ENCODE assay signal across 1 cellular context in the genomic region with DNA sequence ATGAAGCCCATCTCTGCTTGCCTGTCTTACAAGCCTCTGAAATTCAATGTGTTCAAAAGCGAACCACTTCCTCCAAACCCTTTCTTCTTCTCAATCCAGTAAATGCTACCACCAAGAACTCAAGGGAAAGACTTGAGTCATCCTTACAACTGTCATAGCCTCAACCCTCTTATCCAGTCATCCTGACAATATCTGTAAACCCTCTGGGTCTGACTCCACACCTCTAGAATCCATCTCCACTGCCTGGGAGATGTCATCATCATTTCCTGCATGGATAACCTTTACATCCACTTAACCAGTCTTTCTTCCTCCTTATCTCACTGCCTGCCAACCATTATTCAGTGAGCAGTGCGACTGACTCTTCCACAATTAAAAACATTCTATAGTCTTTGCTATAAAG.
A peak's percentile ranks its signal among the peaks of the same experiment; 100 is the strongest.
TF ChIP-seq lines count a peak whose summit lies in the region.

No MANE protein-coding gene starts in this region.

TF ChIP-seq in K562, 482 proteins besides CTCF, POLR2A, EP300 and RAD21 (continued from another document):
- TF ChIP-seq EHMT2 (IDR thresholded peaks at IDR 0.05): no peak
- peak; percentile 8 for TF ChIP-seq MEIS2 (IDR thresholded peaks at IDR 0.05; ENCODE audit: partially characterized antibody)
- no peak for TF ChIP-seq RBM25 (IDR thresholded peaks at IDR 0.05; ENCODE audit: low read depth, low read length, severe bottlenecking)
- no peak for TF ChIP-seq COPS2 (conservative IDR thresholded peaks at IDR 0.05)
- TF ChIP-seq ZBTB17 (CRISPR knock-in tag; IDR thresholded peaks at IDR 0.05): peak; percentile 85
- TF ChIP-seq CEBPG (CRISPR knock-in tag; IDR thresholded peaks at IDR 0.05): no peak
- TF ChIP-seq CEBPG (tag; conservative IDR thresholded peaks at IDR 0.05 in 1 of 2, IDR thresholded peaks at IDR 0.05 in 1 of 2): peak in 1 of 2 experiments; percentile 94; a peak in 2 of 4 replicates
- TF ChIP-seq JUND (IDR thresholded peaks at IDR 0.05; ENCODE audit: borderline replicate concordance, low read depth, low read length): peak; percentile 45; the same call in 1 of the 2 replicates
- TF ChIP-seq JUND (tag; IDR thresholded peaks at IDR 0.05; ENCODE audit: borderline replicate concordance, low read depth, low read length): peak; percentile 70; the same call in 2 of the 3 replicates
- 0 out of 2 replicates have a peak, but pooled peaks have one; percentile 26 for TF ChIP-seq SOX6 (IDR thresholded peaks at IDR 0.05)
- TF ChIP-seq, protein P1, sequence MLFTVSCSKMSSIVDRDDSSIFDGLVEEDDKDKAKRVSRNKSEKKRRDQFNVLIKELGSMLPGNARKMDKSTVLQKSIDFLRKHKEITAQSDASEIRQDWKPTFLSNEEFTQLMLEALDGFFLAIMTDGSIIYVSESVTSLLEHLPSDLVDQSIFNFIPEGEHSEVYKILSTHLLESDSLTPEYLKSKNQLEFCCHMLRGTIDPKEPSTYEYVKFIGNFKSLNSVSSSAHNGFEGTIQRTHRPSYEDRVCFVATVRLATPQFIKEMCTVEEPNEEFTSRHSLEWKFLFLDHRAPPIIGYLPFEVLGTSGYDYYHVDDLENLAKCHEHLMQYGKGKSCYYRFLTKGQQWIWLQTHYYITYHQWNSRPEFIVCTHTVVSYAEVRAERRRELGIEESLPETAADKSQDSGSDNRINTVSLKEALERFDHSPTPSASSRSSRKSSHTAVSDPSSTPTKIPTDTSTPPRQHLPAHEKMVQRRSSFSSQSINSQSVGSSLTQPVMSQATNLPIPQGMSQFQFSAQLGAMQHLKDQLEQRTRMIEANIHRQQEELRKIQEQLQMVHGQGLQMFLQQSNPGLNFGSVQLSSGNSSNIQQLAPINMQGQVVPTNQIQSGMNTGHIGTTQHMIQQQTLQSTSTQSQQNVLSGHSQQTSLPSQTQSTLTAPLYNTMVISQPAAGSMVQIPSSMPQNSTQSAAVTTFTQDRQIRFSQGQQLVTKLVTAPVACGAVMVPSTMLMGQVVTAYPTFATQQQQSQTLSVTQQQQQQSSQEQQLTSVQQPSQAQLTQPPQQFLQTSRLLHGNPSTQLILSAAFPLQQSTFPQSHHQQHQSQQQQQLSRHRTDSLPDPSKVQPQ (CRISPR knock-in tag; IDR thresholded peaks at IDR 0.05; ENCODE audit: borderline replicate concordance): no peak
- TF ChIP-seq TCFL5 (CRISPR knock-in tag; conservative IDR thresholded peaks at IDR 0.05): no peak
- TF ChIP-seq, protein P2, sequence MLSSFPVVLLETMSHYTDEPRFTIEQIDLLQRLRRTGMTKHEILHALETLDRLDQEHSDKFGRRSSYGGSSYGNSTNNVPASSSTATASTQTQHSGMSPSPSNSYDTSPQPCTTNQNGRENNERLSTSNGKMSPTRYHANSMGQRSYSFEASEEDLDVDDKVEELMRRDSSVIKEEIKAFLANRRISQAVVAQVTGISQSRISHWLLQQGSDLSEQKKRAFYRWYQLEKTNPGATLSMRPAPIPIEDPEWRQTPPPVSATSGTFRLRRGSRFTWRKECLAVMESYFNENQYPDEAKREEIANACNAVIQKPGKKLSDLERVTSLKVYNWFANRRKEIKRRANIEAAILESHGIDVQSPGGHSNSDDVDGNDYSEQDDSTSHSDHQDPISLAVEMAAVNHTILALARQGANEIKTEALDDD (IDR thresholded peaks at IDR 0.05): peak; percentile 82; the same call in 1 of the 2 replicates
- TF ChIP-seq, protein P3, sequence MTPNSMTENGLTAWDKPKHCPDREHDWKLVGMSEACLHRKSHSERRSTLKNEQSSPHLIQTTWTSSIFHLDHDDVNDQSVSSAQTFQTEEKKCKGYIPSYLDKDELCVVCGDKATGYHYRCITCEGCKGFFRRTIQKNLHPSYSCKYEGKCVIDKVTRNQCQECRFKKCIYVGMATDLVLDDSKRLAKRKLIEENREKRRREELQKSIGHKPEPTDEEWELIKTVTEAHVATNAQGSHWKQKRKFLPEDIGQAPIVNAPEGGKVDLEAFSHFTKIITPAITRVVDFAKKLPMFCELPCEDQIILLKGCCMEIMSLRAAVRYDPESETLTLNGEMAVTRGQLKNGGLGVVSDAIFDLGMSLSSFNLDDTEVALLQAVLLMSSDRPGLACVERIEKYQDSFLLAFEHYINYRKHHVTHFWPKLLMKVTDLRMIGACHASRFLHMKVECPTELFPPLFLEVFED (CRISPR knock-in tag; conservative IDR thresholded peaks at IDR 0.05): 0 out of 2 replicates have a peak, but pooled peaks have one; percentile 12
- TF ChIP-seq, protein P4, sequence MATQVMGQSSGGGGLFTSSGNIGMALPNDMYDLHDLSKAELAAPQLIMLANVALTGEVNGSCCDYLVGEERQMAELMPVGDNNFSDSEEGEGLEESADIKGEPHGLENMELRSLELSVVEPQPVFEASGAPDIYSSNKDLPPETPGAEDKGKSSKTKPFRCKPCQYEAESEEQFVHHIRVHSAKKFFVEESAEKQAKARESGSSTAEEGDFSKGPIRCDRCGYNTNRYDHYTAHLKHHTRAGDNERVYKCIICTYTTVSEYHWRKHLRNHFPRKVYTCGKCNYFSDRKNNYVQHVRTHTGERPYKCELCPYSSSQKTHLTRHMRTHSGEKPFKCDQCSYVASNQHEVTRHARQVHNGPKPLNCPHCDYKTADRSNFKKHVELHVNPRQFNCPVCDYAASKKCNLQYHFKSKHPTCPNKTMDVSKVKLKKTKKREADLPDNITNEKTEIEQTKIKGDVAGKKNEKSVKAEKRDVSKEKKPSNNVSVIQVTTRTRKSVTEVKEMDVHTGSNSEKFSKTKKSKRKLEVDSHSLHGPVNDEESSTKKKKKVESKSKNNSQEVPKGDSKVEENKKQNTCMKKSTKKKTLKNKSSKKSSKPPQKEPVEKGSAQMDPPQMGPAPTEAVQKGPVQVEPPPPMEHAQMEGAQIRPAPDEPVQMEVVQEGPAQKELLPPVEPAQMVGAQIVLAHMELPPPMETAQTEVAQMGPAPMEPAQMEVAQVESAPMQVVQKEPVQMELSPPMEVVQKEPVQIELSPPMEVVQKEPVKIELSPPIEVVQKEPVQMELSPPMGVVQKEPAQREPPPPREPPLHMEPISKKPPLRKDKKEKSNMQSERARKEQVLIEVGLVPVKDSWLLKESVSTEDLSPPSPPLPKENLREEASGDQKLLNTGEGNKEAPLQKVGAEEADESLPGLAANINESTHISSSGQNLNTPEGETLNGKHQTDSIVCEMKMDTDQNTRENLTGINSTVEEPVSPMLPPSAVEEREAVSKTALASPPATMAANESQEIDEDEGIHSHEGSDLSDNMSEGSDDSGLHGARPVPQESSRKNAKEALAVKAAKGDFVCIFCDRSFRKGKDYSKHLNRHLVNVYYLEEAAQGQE (CRISPR knock-in tag; IDR thresholded peaks at IDR 0.05; ENCODE audit: low read depth): no peak
- no peak for TF ChIP-seq ZNF780A (CRISPR knock-in tag; IDR thresholded peaks at IDR 0.05)
- TF ChIP-seq, protein P5, sequence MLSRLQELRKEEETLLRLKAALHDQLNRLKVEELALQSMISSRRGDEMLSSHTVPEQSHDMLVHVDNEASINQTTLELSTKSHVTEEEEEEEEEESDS (CRISPR knock-in tag; IDR thresholded peaks at IDR 0.05): no peak
- 0 out of 2 replicates have a peak, but pooled peaks have one; percentile 53 for TF ChIP-seq DIDO1 (tag; IDR thresholded peaks at IDR 0.05; ENCODE audit: low read depth)
- TF ChIP-seq, protein P6, sequence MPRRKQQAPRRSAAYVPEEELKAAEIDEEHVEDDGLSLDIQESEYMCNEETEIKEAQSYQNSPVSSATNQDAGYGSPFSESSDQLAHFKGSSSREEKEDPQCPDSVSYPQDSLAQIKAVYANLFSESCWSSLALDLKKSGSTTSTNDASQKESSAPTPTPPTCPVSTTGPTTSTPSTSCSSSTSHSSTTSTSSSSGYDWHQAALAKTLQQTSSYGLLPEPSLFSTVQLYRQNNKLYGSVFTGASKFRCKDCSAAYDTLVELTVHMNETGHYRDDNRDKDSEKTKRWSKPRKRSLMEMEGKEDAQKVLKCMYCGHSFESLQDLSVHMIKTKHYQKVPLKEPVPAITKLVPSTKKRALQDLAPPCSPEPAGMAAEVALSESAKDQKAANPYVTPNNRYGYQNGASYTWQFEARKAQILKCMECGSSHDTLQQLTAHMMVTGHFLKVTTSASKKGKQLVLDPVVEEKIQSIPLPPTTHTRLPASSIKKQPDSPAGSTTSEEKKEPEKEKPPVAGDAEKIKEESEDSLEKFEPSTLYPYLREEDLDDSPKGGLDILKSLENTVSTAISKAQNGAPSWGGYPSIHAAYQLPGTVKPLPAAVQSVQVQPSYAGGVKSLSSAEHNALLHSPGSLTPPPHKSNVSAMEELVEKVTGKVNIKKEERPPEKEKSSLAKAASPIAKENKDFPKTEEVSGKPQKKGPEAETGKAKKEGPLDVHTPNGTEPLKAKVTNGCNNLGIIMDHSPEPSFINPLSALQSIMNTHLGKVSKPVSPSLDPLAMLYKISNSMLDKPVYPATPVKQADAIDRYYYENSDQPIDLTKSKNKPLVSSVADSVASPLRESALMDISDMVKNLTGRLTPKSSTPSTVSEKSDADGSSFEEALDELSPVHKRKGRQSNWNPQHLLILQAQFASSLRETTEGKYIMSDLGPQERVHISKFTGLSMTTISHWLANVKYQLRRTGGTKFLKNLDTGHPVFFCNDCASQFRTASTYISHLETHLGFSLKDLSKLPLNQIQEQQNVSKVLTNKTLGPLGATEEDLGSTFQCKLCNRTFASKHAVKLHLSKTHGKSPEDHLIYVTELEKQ (CRISPR knock-in tag; IDR thresholded peaks at IDR 0.05): no peak
- TF ChIP-seq, protein P7, sequence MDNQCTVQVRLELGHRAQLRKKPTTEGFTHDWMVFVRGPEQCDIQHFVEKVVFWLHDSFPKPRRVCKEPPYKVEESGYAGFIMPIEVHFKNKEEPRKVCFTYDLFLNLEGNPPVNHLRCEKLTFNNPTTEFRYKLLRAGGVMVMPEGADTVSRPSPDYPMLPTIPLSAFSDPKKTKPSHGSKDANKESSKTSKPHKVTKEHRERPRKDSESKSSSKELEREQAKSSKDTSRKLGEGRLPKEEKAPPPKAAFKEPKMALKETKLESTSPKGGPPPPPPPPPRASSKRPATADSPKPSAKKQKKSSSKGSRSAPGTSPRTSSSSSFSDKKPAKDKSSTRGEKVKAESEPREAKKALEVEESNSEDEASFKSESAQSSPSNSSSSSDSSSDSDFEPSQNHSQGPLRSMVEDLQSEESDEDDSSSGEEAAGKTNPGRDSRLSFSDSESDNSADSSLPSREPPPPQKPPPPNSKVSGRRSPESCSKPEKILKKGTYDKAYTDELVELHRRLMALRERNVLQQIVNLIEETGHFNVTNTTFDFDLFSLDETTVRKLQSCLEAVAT (IDR thresholded peaks at IDR 0.05): peak in 1 of 2 experiments; percentile 62; a peak in 1 of 4 replicates
- peak; percentile 65 for TF ChIP-seq ZEB2 (IDR thresholded peaks at IDR 0.05)
- TF ChIP-seq MBD2 (IDR thresholded peaks at IDR 0.05; ENCODE audit: borderline replicate concordance, low read depth): no peak
- peak; percentile 44; the same call in 1 of the 2 replicates for TF ChIP-seq C11orf30 (IDR thresholded peaks at IDR 0.05; ENCODE audit: low read depth)
- TF ChIP-seq RFX1 (IDR thresholded peaks at IDR 0.05): no peak
- TF ChIP-seq NFE2 (IDR thresholded peaks at IDR 0.05; ENCODE audit: low read depth): 0 out of 2 replicates have a peak, but pooled peaks have one; percentile 27
- TF ChIP-seq RCOR1 (IDR thresholded peaks at IDR 0.05; ENCODE audit: borderline replicate concordance in 1 of 2, low read depth in 2 of 2, low read length in 2 of 2): peak in 1 of 2 experiments; percentile 8; a peak in 1 of 4 replicates
- peak; percentile 64 for TF ChIP-seq MAFG (tag; conservative IDR thresholded peaks at IDR 0.05)
- TF ChIP-seq CEBPB (tag; IDR thresholded peaks at IDR 0.05): 0 out of 2 replicates have a peak, but pooled peaks have one; percentile 7
- peak; percentile 93 for TF ChIP-seq FOSL1 (tag; conservative IDR thresholded peaks at IDR 0.05)
- TF ChIP-seq EP400 (IDR thresholded peaks at IDR 0.05): no peak
- no peak for TF ChIP-seq MCM5 (IDR thresholded peaks at IDR 0.05; ENCODE audit: low read depth)
- TF ChIP-seq CTBP1 (IDR thresholded peaks at IDR 0.05; ENCODE audit: borderline replicate concordance): peak; percentile 44; the same call in 1 of the 2 replicates
- TF ChIP-seq SMARCA4 (IDR thresholded peaks at IDR 0.05): peak; percentile 50; the same call in 1 of the 2 replicates
- peak; percentile 54; the same call in 1 of the 2 replicates for TF ChIP-seq ARID1B (IDR thresholded peaks at IDR 0.05)
